ENCODE assay signal across 8 cellular contexts in the genomic region with DNA sequence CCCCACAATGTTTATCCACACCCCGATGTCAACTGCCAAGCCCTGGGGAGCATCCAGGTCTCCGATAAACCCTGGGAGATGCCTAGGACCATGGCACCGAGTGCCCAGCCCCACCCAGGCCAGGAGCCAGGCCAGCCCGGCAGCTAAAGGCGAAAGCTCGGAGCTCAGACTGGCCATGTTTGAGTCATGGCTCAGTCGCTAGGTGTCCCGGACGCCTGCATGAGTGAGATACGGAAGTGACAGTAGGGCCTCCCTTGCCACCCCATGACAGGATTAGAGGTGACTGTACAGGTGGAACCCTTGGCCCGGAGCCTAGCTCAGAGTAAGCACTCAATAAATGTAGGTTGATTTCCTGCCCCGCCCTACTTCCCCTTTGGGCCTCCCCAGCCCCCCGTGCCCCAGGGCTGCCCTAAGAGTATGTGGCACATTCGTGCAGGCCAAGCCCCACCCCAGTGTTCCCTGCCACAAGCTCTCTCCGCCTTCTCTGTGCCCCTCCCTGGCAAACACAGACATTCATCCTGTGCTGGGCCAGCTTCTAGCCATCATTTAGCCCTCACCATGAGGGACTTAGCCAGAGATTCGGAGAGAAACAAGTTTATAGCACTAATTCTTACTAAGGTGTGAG. TPM values are rescaled to one million over a fixed set of nuclear protein-coding genes. Genes with fewer than 3 reads are reported as not detected.
A peak's percentile ranks its signal among the peaks of the same experiment; 100 is the strongest.
DNase-seq lines count a peak whose midpoint lies in the region; ATAC-seq and TF ChIP-seq lines count a peak whose summit lies in the region.

No MANE protein-coding gene starts in this region.

- no peaks in the 10 kb centered on the region for H3K9me3 Mint-ChIP-seq in activated CD4-positive, alpha-beta T cell treated with anti-CD3 and anti-CD28 coated beads, Interleukin-2, amount 10 ng/mL, durations not matched to agents 7 days and 5 days

- H3K27ac Mint-ChIP-seq in activated CD4-positive, alpha-beta T cell treated with anti-CD3 and anti-CD28 coated beads, Interleukin-2, amount 10 ng/mL, durations not matched to agents 7 days and 5 days, result no peak overlapping the region

- intact Hi-C loops in dorsolateral prefrontal cortex (cut with DNase I), result no loop called here

- H3K27ac ChIP-seq in dorsolateral prefrontal cortex, result peak overlapping the region in 34 of 59 donors; percentile 1 to 90 (median 40)

- H3K27me3 ChIP-seq in dorsolateral prefrontal cortex, result no peaks in the 10 kb centered on the region

- peak; percentile 2 for DNase-seq in DMS153 treated with DMSO at 0.1 percent for 48 hours (lab: John Stamatoyannopoulos, UW; ENCODE audit: unreplicated experiment)
- DNase-seq in HT1080 (ENCODE audit: low read depth), result peak; percentile 82
- peak; percentile 89 for DNase-seq in activated CD4-positive, alpha-beta T cell treated with anti-CD3 and anti-CD28 coated beads, Interleukin-2, amount 10 ng/mL, durations not matched to agents 7 days and 5 days
- DNase-seq in dorsolateral prefrontal cortex, result peak in 1 of 10 donors; percentile 67
- peak; percentile 21 for DNase-seq in renal cortical epithelial cell (ENCODE audit: low read depth)
- no peak for DNase-seq in AML-193 (lab: John Stamatoyannopoulos, UW)
- DNase-seq in cortex of kidney (lab: John Stamatoyannopoulos, UW), result no peak

- H3K4me1 Mint-ChIP-seq in activated CD4-positive, alpha-beta T cell treated with anti-CD3 and anti-CD28 coated beads, Interleukin-2, amount 10 ng/mL, durations not matched to agents 7 days and 5 days, result peaks cover 53% of the 10 kb centered on the region

- no peaks in the 10 kb centered on the region for H3K27me3 Mint-ChIP-seq in activated CD4-positive, alpha-beta T cell treated with anti-CD3 and anti-CD28 coated beads, Interleukin-2, amount 10 ng/mL, durations not matched to agents 7 days and 5 days

- no peak for TF ChIP-seq CTCF in dorsolateral prefrontal cortex (IDR thresholded peaks at IDR 0.05 in 54 of 56, conservative IDR thresholded peaks at IDR 0.05 in 2 of 56; ENCODE audit: low read depth in 1 of 56, partially characterized antibody in 56 of 56)

- no peaks in the 10 kb centered on the region for H3K36me3 Mint-ChIP-seq in activated CD4-positive, alpha-beta T cell treated with anti-CD3 and anti-CD28 coated beads, Interleukin-2, amount 10 ng/mL, durations not matched to agents 7 days and 5 days (ENCODE audit: low read depth)

- CTCF ChIA-PET in activated CD4-positive, alpha-beta T cell treated with anti-CD3 and anti-CD28 coated beads, Interleukin-2, amount 10 ng/mL, durations not matched to agents 7 days and 5 days (lab: Charles Lee), result interaction anchor here (0.8 to 8.1 kb wide), 12 partner anchors 7 to 732 kb away, joined by 3 to 65 read pairs (median 4); a partner anchor contains a TSS

- H3K4me3 ChIP-seq in dorsolateral prefrontal cortex, result peak overlapping the region in 10 of 59 donors; percentile 2 to 26 (median 6)

- ATAC-seq in HG03095 (IDR thresholded peaks at IDR 0.05; ENCODE audit: unreplicated experiment), result no peak

- POLR2A ChIA-PET in activated CD4-positive, alpha-beta T cell treated with anti-CD3 and anti-CD28 coated beads, Interleukin-2, amount 10 ng/mL, durations not matched to agents 7 days and 5 days (lab: Charles Lee), result interaction anchor here (0.6 to 2.5 kb wide), 5 partner anchors 16 to 115 kb away, joined by 3 to 12 read pairs (median 3); a partner anchor contains a TSS

- no peak overlapping the region for H3K4me3 Mint-ChIP-seq in activated CD4-positive, alpha-beta T cell treated with anti-CD3 and anti-CD28 coated beads, Interleukin-2, amount 10 ng/mL, durations not matched to agents 7 days and 5 days

RNA-seq across cellular contexts. Expression of a gene that starts 5.8 kb away (rescaled TPM):
- total RNA-seq in HT1080 (2014; rRNA removed; shearing (Covaris generic)), result 473 and 509 TPM in 2 replicates
- 642 and 802 TPM in 2 replicates for polyA plus RNA-seq in HT1080 (2015; cell fraction: cytosol; rRNA removed)
- polyA plus RNA-seq in HT1080 (2015; cell fraction: nucleus; rRNA removed), result 310 and 335 TPM in 2 replicates
- total RNA-seq in activated CD4-positive, alpha-beta T cell treated with anti-CD3 and anti-CD28 coated beads, Interleukin-2, amount 10 ng/mL, durations not matched to agents 7 days and 5 days, result 100 to 1,000 TPM; 422 to 485 TPM
- total RNA-seq in dorsolateral prefrontal cortex (100 to 1,000 TPM in 72 of 120 experiments, 10 to 100 TPM in 48; 76.8 to 148 (median 102) TPM), renal cortical epithelial cell (607 and 845 TPM in 2 replicates)

RNA-seq across cellular contexts. Expression of a gene that starts 41.2 kb away (rescaled TPM):
- 59.0 and 79.1 TPM in 2 replicates for total RNA-seq in HT1080 (2014; rRNA removed; shearing (Covaris generic))
- polyA plus RNA-seq in HT1080 (2015; cell fraction: cytosol; rRNA removed), result 60.3 and 62.9 TPM in 2 replicates
- polyA plus RNA-seq in HT1080 (2015; cell fraction: nucleus; rRNA removed), result 50.3 and 52.5 TPM in 2 replicates
- 100 to 1,000 TPM; 167 to 175 TPM for total RNA-seq in activated CD4-positive, alpha-beta T cell treated with anti-CD3 and anti-CD28 coated beads, Interleukin-2, amount 10 ng/mL, durations not matched to agents 7 days and 5 days
- 10 to 100 TPM; 21.7 to 52.7 (median 32.7) TPM for total RNA-seq in dorsolateral prefrontal cortex
- total RNA-seq in renal cortical epithelial cell, result 72.4 and 82.0 TPM in 2 replicates

Comparison
In these comparisons a context has a peak if more than half of its experiments do, and no peak if none do; other contexts are left out.
1. DNase-seq: peak in DMS153 treated with DMSO at 0.1 percent for 48 hours (single experiment), HT1080 (single experiment), activated CD4-positive, alpha-beta T cell treated with anti-CD3 and anti-CD28 coated beads, Interleukin-2, amount 10 ng/mL, durations not matched to agents 7 days and 5 days (single experiment) and renal cortical epithelial cell (single experiment); none in AML-193 (0 of 2) and cortex of kidney (single experiment).